Comparison of ENCODE assay signal across 8 cellular contexts in the genomic region with DNA sequence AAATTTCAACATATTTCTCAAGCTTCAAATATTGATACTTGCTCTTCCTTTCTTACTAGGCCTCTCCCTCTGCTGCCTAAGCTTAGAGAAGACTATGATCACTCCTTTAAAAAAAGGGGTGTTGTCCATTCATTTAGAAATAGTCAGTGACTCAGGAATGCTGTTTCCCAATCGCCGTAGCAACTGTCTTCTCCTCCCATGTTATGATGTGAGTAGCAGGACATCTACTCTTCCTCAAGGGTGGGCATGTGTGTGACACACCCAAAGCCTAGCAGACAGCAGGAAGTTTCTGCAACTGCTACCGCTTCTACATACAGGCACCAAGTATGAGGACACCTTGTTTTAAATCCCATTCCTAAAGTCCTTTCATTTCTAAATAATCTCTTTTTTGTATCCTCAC. TPM values are rescaled to one million over a fixed set of nuclear protein-coding genes. Genes with fewer than 3 reads are reported as not detected.
A peak's percentile ranks its signal among the peaks of the same experiment; 100 is the strongest.
DNase-seq lines count a peak whose midpoint lies in the region; ATAC-seq, FAIRE-seq and TF ChIP-seq lines count a peak whose summit lies in the region.

No MANE protein-coding gene starts in this region.

- BruUV-seq in HepG2 (replicated peaks; lab: Mats Ljungman, UMichigan), result no TSS peak

- peaks cover 72% of the 10 kb centered on the region for H3K4me1 ChIP-seq in HepG2 (ENCODE audit: insufficient read depth, low read length)

- TF ChIP-seq CTCF in GM12864 (IDR thresholded peaks at IDR 0.05; ENCODE audit: low read depth, low read length, missing control alignments) (no peak), brain microvascular endothelial cell (IDR thresholded peaks at IDR 0.05; ENCODE audit: low read depth, low read length, missing control alignments) (no peak), HepG2 (CRISPR knock-in tag; IDR thresholded peaks at IDR 0.05) (no peak)

- no peaks in the 10 kb centered on the region for H3K9me3 ChIP-seq in HepG2 (ENCODE audit: low read length)

- H3K36me3 ChIP-seq in brain microvascular endothelial cell (replicated peaks), result no peaks in the 10 kb centered on the region
- peaks cover 0 to 10% of the 10 kb centered on the region in 2 experiments; a peak in 2 of 5 replicates for H3K36me3 ChIP-seq in HepG2 (replicated peaks in 1 of 2; ENCODE audit: control insufficient read depth in 1 of 2, insufficient read depth in 2 of 2, low read length in 2 of 2)

- intact Hi-C loops in HepG2 (cut with micrococcal nuclease; ENCODE audit: unreplicated experiment), result no loop called here

- H4K20me1 ChIP-seq in HepG2 (ENCODE audit: insufficient read depth, low read length), result no peaks in the 10 kb centered on the region; the same call in 1 of the 2 replicates

- in situ Hi-C loops in brain microvascular endothelial cell (cut with HindIII; ENCODE audit: low pct_ligation_motif_present, low sequenced_read_pairs), result no loop called here
- in situ Hi-C loops in HepG2 (cut with HindIII; ENCODE audit: extremely low pct_ligation_motif_present, low pct_unique_long_range_greater_than_20kb), result no loop called here

- peak overlapping the region; percentile 19; the same call in 1 of the 2 replicates for H3K4me2 ChIP-seq in HepG2 (ENCODE audit: low read depth, low read length)

- WGBS in HepG2 (ENCODE audit: low lambda C conversion rate), result 36% methylated on average over 3 of the region's 3 CpGs

- no peak overlapping the region for H2AFZ ChIP-seq in HepG2 (ENCODE audit: low read length)

- peak; percentile 42 for ATAC-seq in HepG2

- no peak for TF ChIP-seq RAD21 in HepG2 (CRISPR knock-in tag; IDR thresholded peaks at IDR 0.05)

- H3K27me3 ChIP-seq in brain microvascular endothelial cell (replicated peaks) (no peaks in the 10 kb centered on the region), HepG2 (ENCODE audit: control insufficient read depth in 1 of 2, insufficient read depth in 2 of 2, low read length in 2 of 2) (no peaks in the 10 kb centered on the region)

- H3K79me2 ChIP-seq in HepG2 (ENCODE audit: insufficient read depth, low read length), result peaks cover 91% of the 10 kb centered on the region

- TF ChIP-seq POLR2A in HepG2 (IDR thresholded peaks at IDR 0.05; ENCODE audit: insufficient read depth in 1 of 2, low read depth in 2 of 2, low read length in 2 of 2), result no peak

- peak overlapping the region; percentile 19; the same call in 1 of the 2 replicates for H3K4me3 ChIP-seq in GM12864 (ENCODE audit: low read depth, low read length)
- H3K4me3 ChIP-seq in brain microvascular endothelial cell (ENCODE audit: low read depth, low read length), result no peak overlapping the region
- H3K4me3 ChIP-seq in HepG2 (replicated peaks in 1 of 3; ENCODE audit: insufficient read depth in 1 of 3, low read depth in 2 of 3, low read length in 3 of 3), result no peak overlapping the region

- CTCF ChIA-PET in HepG2 (lab: Yijun Ruan, JAX; ENCODE audit: low intra/inter-chr PET ratio, low total read pairs) (no interaction called here), HEK293T (lab: Yijun Ruan, JAX) (no interaction called here)

- DNase-seq in GM12864 (ENCODE audit: low read depth) (no peak), NCI-H460 (ENCODE audit: extremely low read depth, low read depth) (peak; percentile 83), brain microvascular endothelial cell (peak; percentile 97), HepG2 (ENCODE audit: low spot score) (peak; percentile 68), ureter (ENCODE audit: low spot score) (peak; percentile 52), HEK293T (ENCODE audit: extremely low spot score) (no peak), NCI-H526 treated with DMSO at 0.1 percent for 48 hours (lab: John Stamatoyannopoulos, UW) (no peak), inferior parietal cortex (ENCODE audit: extremely low spot score) (no peak)

- no peak overlapping the region for H3K9ac ChIP-seq in HepG2 (ENCODE audit: insufficient read depth, low read depth, low read length)

- POLR2A ChIA-PET in HepG2 (lab: Yijun Ruan, JAX) (interaction anchor here (0.8 to 1.1 kb wide), 2 partner anchors 12 to 32 kb away, joined by 3 to 5 read pairs; a partner anchor contains a TSS), HEK293T (lab: Yijun Ruan, JAX) (interaction anchor here (0.8 kb wide), 1 partner anchor 13 kb away, joined by 3 read pairs; no protein-coding TSS in a partner anchor)

- H3K27ac ChIP-seq in brain microvascular endothelial cell (peak overlapping the region; percentile 77), HepG2 (ENCODE audit: extremely low read length, insufficient read depth, low read length) (peak overlapping the region; percentile 38)

- TF ChIP-seq EP300 in HepG2 (IDR thresholded peaks at IDR 0.05; ENCODE audit: low read depth in 2 of 2, low read length in 2 of 2) (no peak), HepG2 (CRISPR knock-in tag; IDR thresholded peaks at IDR 0.05; ENCODE audit: borderline replicate concordance) (no peak)

- FAIRE-seq in HepG2 (lab: Jason Lieb, UNC), result no peak

RNA-seq across cellular contexts. Expression of a gene that starts 14.5 kb away (rescaled TPM):
- total RNA-seq in NCI-H460 (2014; rRNA removed; shearing (Covaris generic)), result 24.2 and 26.0 TPM in 2 replicates
- 75.3 and 76.2 TPM in 2 replicates for polyA plus RNA-seq in NCI-H460 (2014; cell fraction: nucleus; rRNA removed)
- total RNA-seq in HepG2 (2016; rRNA removed; fragmentation: Illumina TruSeq; extraction: Trizol), result 28.5 and 33.9 TPM in 2 replicates
- 16.5 and 21.3 TPM in 2 replicates for total RNA-seq in HepG2 (2016; cell fraction: cytosol; rRNA removed; fragmentation: Illumina TruSeq; extraction: Trizol; ENCODE audit: low read depth)
- 24.1 and 31.9 TPM in 2 replicates for total RNA-seq in HepG2 (2016; cell fraction: insoluble cytoplasmic fraction; rRNA removed; fragmentation: Illumina TruSeq; extraction: Trizol)
- 20.9 and 21.2 TPM in 2 replicates for total RNA-seq in HepG2 (2016; cell fraction: membrane; rRNA removed; fragmentation: Illumina TruSeq; extraction: Trizol)
- 95.2 and 104 TPM in 2 replicates for total RNA-seq in HepG2 (2016; cell fraction: nucleus; rRNA removed; fragmentation: Illumina TruSeq; extraction: Trizol)
- polyA plus RNA-seq in HepG2 (2011; rRNA removed), result 25.1 and 33.2 TPM in 2 replicates
- 18.7 and 25.7 TPM in 2 replicates for polyA plus RNA-seq in HepG2 (2011; cell fraction: cytosol; rRNA removed)
- polyA plus RNA-seq in HepG2 (2011; cell fraction: nucleus; rRNA removed), result 126 and 140 TPM in 2 replicates
- 45.7 and 49.8 TPM in 2 replicates for polyA plus RNA-seq in HepG2 (2012)
- polyA plus RNA-seq in HepG2 (2016; cell fraction: cytosol; fragmentation: Illumina TruSeq; extraction: Trizol; ENCODE audit: low read depth), result 5.1 and 6.3 TPM in 2 replicates
- 24.9 and 33.0 TPM in 2 replicates for polyA plus RNA-seq in HepG2 (2016; cell fraction: insoluble cytoplasmic fraction; fragmentation: Illumina TruSeq; extraction: Trizol; ENCODE audit: low read depth)
- 7.9 and 10.1 TPM in 2 replicates for polyA plus RNA-seq in HepG2 (2016; cell fraction: membrane; fragmentation: Illumina TruSeq; extraction: Trizol; ENCODE audit: low read depth)
- polyA plus RNA-seq in HepG2 (2016; cell fraction: nucleus; fragmentation: Illumina TruSeq; extraction: Trizol; ENCODE audit: insufficient read depth, low read depth), result 123 and 124 TPM in 2 replicates
- 105 and 207 TPM in 2 replicates for polyA minus RNA-seq in HepG2 (2011; rRNA and poly(A)+ RNA removed; ENCODE audit: low replicate concordance)
- polyA minus RNA-seq in HepG2 (2011; cell fraction: cytosol; rRNA and poly(A)+ RNA removed), result 30.1 and 34.9 TPM in 2 replicates
- polyA minus RNA-seq in HepG2 (2011; cell fraction: nucleus; rRNA and poly(A)+ RNA removed), result 129 and 140 TPM in 2 replicates
- total RNA-seq in ureter, result 86.5 TPM

RNA-seq across cellular contexts. Expression of a gene that starts 32.3 kb away (rescaled TPM):
- 47.7 and 54.5 TPM in 2 replicates for total RNA-seq in NCI-H460 (2014; rRNA removed; shearing (Covaris generic))
- 75.8 and 112 TPM in 2 replicates for polyA plus RNA-seq in NCI-H460 (2014; cell fraction: nucleus; rRNA removed)
- total RNA-seq in HepG2 (2016; rRNA removed; fragmentation: Illumina TruSeq; extraction: Trizol), result 83.9 and 84.0 TPM in 2 replicates
- 89.0 and 95.8 TPM in 2 replicates for total RNA-seq in HepG2 (2016; cell fraction: cytosol; rRNA removed; fragmentation: Illumina TruSeq; extraction: Trizol; ENCODE audit: low read depth)
- total RNA-seq in HepG2 (2016; cell fraction: insoluble cytoplasmic fraction; rRNA removed; fragmentation: Illumina TruSeq; extraction: Trizol), result 75.9 and 87.3 TPM in 2 replicates
- 136 and 149 TPM in 2 replicates for total RNA-seq in HepG2 (2016; cell fraction: membrane; rRNA removed; fragmentation: Illumina TruSeq; extraction: Trizol)
- 60.2 and 60.8 TPM in 2 replicates for total RNA-seq in HepG2 (2016; cell fraction: nucleus; rRNA removed; fragmentation: Illumina TruSeq; extraction: Trizol)
- polyA plus RNA-seq in HepG2 (2011; rRNA removed), result 90.0 and 94.1 TPM in 2 replicates
- 84.3 and 85.4 TPM in 2 replicates for polyA plus RNA-seq in HepG2 (2011; cell fraction: cytosol; rRNA removed)
- 161 and 166 TPM in 2 replicates for polyA plus RNA-seq in HepG2 (2011; cell fraction: nucleus; rRNA removed)
- polyA plus RNA-seq in HepG2 (2012), result 55.1 and 57.0 TPM in 2 replicates
- polyA plus RNA-seq in HepG2 (2016; cell fraction: cytosol; fragmentation: Illumina TruSeq; extraction: Trizol; ENCODE audit: low read depth), result 93.9 and 113 TPM in 2 replicates
- 80.8 and 88.3 TPM in 2 replicates for polyA plus RNA-seq in HepG2 (2016; cell fraction: insoluble cytoplasmic fraction; fragmentation: Illumina TruSeq; extraction: Trizol; ENCODE audit: low read depth)
- polyA plus RNA-seq in HepG2 (2016; cell fraction: membrane; fragmentation: Illumina TruSeq; extraction: Trizol; ENCODE audit: low read depth), result 128 and 150 TPM in 2 replicates
- polyA plus RNA-seq in HepG2 (2016; cell fraction: nucleus; fragmentation: Illumina TruSeq; extraction: Trizol; ENCODE audit: insufficient read depth, low read depth), result 126 and 133 TPM in 2 replicates
- polyA minus RNA-seq in HepG2 (2011; rRNA and poly(A)+ RNA removed; ENCODE audit: low replicate concordance), result 103 and 109 TPM in 2 replicates
- polyA minus RNA-seq in HepG2 (2011; cell fraction: cytosol; rRNA and poly(A)+ RNA removed), result 38.4 TPM in 2 replicates
- 73.1 TPM in 2 replicates for polyA minus RNA-seq in HepG2 (2011; cell fraction: nucleus; rRNA and poly(A)+ RNA removed)
- total RNA-seq in ureter, result 56.0 TPM

RNA-seq across cellular contexts. Expression of a gene that starts 32.5 kb away (rescaled TPM):
- total RNA-seq in NCI-H460 (2014; rRNA removed; shearing (Covaris generic)), result 1.5 and 2.1 TPM in 2 replicates
- polyA plus RNA-seq in NCI-H460 (2014; cell fraction: nucleus; rRNA removed), result 19.3 and 27.8 TPM in 2 replicates
- total RNA-seq in HepG2 (2016; rRNA removed; fragmentation: Illumina TruSeq; extraction: Trizol) (5.2 and 8.3 TPM in 2 replicates), ureter (4.4 TPM)
- total RNA-seq in HepG2 (2016; cell fraction: cytosol; rRNA removed; fragmentation: Illumina TruSeq; extraction: Trizol; ENCODE audit: low read depth), result 4.3 and 4.9 TPM in 2 replicates
- total RNA-seq in HepG2 (2016; cell fraction: insoluble cytoplasmic fraction; rRNA removed; fragmentation: Illumina TruSeq; extraction: Trizol), result 5.4 and 6.7 TPM in 2 replicates
- total RNA-seq in HepG2 (2016; cell fraction: membrane; rRNA removed; fragmentation: Illumina TruSeq; extraction: Trizol), result 9.5 and 10.1 TPM in 2 replicates
- 6.6 and 7.9 TPM in 2 replicates for total RNA-seq in HepG2 (2016; cell fraction: nucleus; rRNA removed; fragmentation: Illumina TruSeq; extraction: Trizol)
- 6.4 and 9.9 TPM in 2 replicates for polyA plus RNA-seq in HepG2 (2011; rRNA removed)
- 6.7 and 9.8 TPM in 2 replicates for polyA plus RNA-seq in HepG2 (2011; cell fraction: cytosol; rRNA removed)
- 46.2 and 47.3 TPM in 2 replicates for polyA plus RNA-seq in HepG2 (2011; cell fraction: nucleus; rRNA removed)
- 2.0 and 3.6 TPM in 2 replicates for polyA plus RNA-seq in HepG2 (2012)
- 5.7 and 6.7 TPM in 2 replicates for polyA plus RNA-seq in HepG2 (2016; cell fraction: cytosol; fragmentation: Illumina TruSeq; extraction: Trizol; ENCODE audit: low read depth)
- polyA plus RNA-seq in HepG2 (2016; cell fraction: insoluble cytoplasmic fraction; fragmentation: Illumina TruSeq; extraction: Trizol; ENCODE audit: low read depth), result 5.5 and 6.8 TPM in 2 replicates
- 10.5 and 11.3 TPM in 2 replicates for polyA plus RNA-seq in HepG2 (2016; cell fraction: membrane; fragmentation: Illumina TruSeq; extraction: Trizol; ENCODE audit: low read depth)
- polyA plus RNA-seq in HepG2 (2016; cell fraction: nucleus; fragmentation: Illumina TruSeq; extraction: Trizol; ENCODE audit: insufficient read depth, low read depth), result 21.1 and 22.8 TPM in 2 replicates
- 0.84 and 5.2 TPM in 2 replicates for polyA minus RNA-seq in HepG2 (2011; rRNA and poly(A)+ RNA removed; ENCODE audit: low replicate concordance)
- polyA minus RNA-seq in HepG2 (2011; cell fraction: cytosol; rRNA and poly(A)+ RNA removed), result 1.8 and 2.8 TPM in 2 replicates
- 7.8 and 10.2 TPM in 2 replicates for polyA minus RNA-seq in HepG2 (2011; cell fraction: nucleus; rRNA and poly(A)+ RNA removed)

RNA-seq across cellular contexts. Expression of a gene that starts 46.9 kb away (rescaled TPM):
- 12.3 and 15.9 TPM in 2 replicates for total RNA-seq in NCI-H460 (2014; rRNA removed; shearing (Covaris generic))
- polyA plus RNA-seq in NCI-H460 (2014; cell fraction: nucleus; rRNA removed), result 61.8 and 74.9 TPM in 2 replicates
- total RNA-seq in HepG2 (2016; rRNA removed; fragmentation: Illumina TruSeq; extraction: Trizol), result 3.6 and 5.5 TPM in 2 replicates
- 1.8 and 2.5 TPM in 2 replicates for total RNA-seq in HepG2 (2016; cell fraction: cytosol; rRNA removed; fragmentation: Illumina TruSeq; extraction: Trizol; ENCODE audit: low read depth)
- 3.8 and 9.1 TPM in 2 replicates for total RNA-seq in HepG2 (2016; cell fraction: insoluble cytoplasmic fraction; rRNA removed; fragmentation: Illumina TruSeq; extraction: Trizol)
- 1.0 and 1.4 TPM in 2 replicates for total RNA-seq in HepG2 (2016; cell fraction: membrane; rRNA removed; fragmentation: Illumina TruSeq; extraction: Trizol)
- total RNA-seq in HepG2 (2016; cell fraction: nucleus; rRNA removed; fragmentation: Illumina TruSeq; extraction: Trizol), result 11.4 and 14.4 TPM in 2 replicates
- polyA plus RNA-seq in HepG2 (2011; rRNA removed), result 15.4 and 20.7 TPM in 2 replicates
- 5.5 and 7.5 TPM in 2 replicates for polyA plus RNA-seq in HepG2 (2011; cell fraction: cytosol; rRNA removed)
- polyA plus RNA-seq in HepG2 (2011; cell fraction: nucleus; rRNA removed), result 160 and 175 TPM in 2 replicates
- 10.0 and 11.9 TPM in 2 replicates for polyA plus RNA-seq in HepG2 (2012)
- polyA plus RNA-seq in HepG2 (2016; cell fraction: cytosol; fragmentation: Illumina TruSeq; extraction: Trizol; ENCODE audit: low read depth), result 0.36 and 0.44 TPM in 2 replicates
- polyA plus RNA-seq in HepG2 (2016; cell fraction: insoluble cytoplasmic fraction; fragmentation: Illumina TruSeq; extraction: Trizol; ENCODE audit: low read depth), result 2.3 and 3.2 TPM in 2 replicates
- polyA plus RNA-seq in HepG2 (2016; cell fraction: membrane; fragmentation: Illumina TruSeq; extraction: Trizol; ENCODE audit: low read depth), result 0.33 and 0.88 TPM in 2 replicates
- polyA plus RNA-seq in HepG2 (2016; cell fraction: nucleus; fragmentation: Illumina TruSeq; extraction: Trizol; ENCODE audit: insufficient read depth, low read depth), result 29.0 and 35.7 TPM in 2 replicates
- polyA minus RNA-seq in HepG2 (2011; rRNA and poly(A)+ RNA removed; ENCODE audit: low replicate concordance), result 7.2 and 9.9 TPM in 2 replicates
- 4.6 and 5.0 TPM in 2 replicates for polyA minus RNA-seq in HepG2 (2011; cell fraction: cytosol; rRNA and poly(A)+ RNA removed)
- polyA minus RNA-seq in HepG2 (2011; cell fraction: nucleus; rRNA and poly(A)+ RNA removed), result 29.2 and 32.2 TPM in 2 replicates
- 33.5 TPM for total RNA-seq in ureter

Comparison
In these comparisons a context has a peak if more than half of its experiments do, and no peak if none do; other contexts are left out.
1. DNase-seq: peak in NCI-H460 (single experiment), brain microvascular endothelial cell (single experiment), HepG2 (single experiment) and ureter (single experiment); none in GM12864 (single experiment), HEK293T (single experiment), NCI-H526 treated with DMSO at 0.1 percent for 48 hours (single experiment) and inferior parietal cortex (single experiment).